20 cellular contexts compared by ENCODE assay signal in the genomic region with DNA sequence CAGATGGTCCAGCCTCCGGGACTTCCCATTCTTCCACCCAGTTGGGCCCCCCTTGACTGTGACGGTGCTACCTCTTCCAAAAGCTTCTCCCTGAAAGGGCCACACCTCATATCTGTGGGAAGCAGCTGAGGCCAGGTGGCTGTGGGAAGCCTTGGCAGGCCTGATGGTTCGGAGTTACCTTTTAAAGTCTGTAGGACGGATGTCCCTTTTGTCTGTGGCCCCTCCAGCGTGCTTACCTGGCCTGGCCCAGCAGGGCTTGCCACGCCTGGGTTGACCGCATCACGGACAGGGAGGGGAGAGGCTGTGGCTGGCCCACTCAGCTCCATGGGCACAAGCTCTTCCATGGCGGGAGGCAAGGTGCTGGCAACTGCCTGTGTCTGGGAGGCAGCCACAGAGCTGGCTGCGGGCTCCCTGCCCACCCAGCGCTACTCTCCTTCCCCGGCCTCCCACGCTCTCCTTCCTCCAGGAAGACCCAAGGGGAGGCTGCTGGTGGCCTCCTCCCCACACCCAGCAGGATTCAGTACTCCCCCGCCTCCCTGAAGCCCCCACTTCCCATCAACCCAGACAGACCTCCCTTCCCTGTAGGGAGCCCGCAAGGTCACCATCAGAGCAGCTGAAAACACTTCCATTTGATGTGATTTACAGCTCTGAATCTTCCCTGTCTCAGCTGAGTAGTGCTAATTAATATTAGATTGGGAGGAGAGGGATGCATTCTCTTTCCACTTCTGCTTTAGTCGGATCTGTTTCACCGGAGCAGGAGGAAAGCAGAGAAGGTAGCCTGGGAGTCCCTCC. TPM values are rescaled to one million over a fixed set of nuclear protein-coding genes. Genes with fewer than 3 reads are reported as not detected.
"Had no signal": no experiment of that assay in that cellular context is flagged by ENCODE, and none has a peak within 500 bp of the region (broad histone marks: within the 10 kb centered on the region; RNA-seq: fewer than 3 reads in every experiment).

No MANE protein-coding gene starts in this region.

- H3K36me3 Mint-ChIP-seq: activated CD8-positive, alpha-beta memory T cell treated with anti-CD3 and anti-CD28 coated beads, Interleukin-2, amount 10 ng/mL, durations not matched to agents 7 days and 5 days; naive thymus-derived CD8-positive, alpha-beta T cell had no signal

- H3K9me3 Mint-ChIP-seq: activated T-helper 2 cell treated with anti-CD3 and anti-CD28 coated beads, Interferon-gamma antibody, Interleukin-2, Interleukin-4, amounts not matched to agents 10 μg/mL and 5 μg/mL and 100 μg/mL, durations not matched to agents 14 hours and 24 hours and 36 hours; dendritic cell treated with granulocyte-macrophage colony-stimulating factor and Interleukin-4, amounts not matched to agents 40 ng/mL and 50 ng/mL, for 4 days; naive thymus-derived CD8-positive, alpha-beta T cell; stimulated activated naive CD8-positive, alpha-beta T cell treated with anti-CD3 and anti-CD28 coated beads, Interleukin-15, Interleukin-2, amounts not matched to agents 100 ng/mL and 50 ng/mL, for 24 hours had no signal

- H3K9me3 ChIP-seq: esophagus muscularis mucosa, gastroesophageal sphincter, heart right ventricle, SJSA1, testis, upper lobe of left lung had no signal

- H3K27ac Mint-ChIP-seq: activated CD8-positive, alpha-beta memory T cell treated with anti-CD3 and anti-CD28 coated beads, Interleukin-2, amount 10 ng/mL, durations not matched to agents 7 days and 5 days; dendritic cell treated with granulocyte-macrophage colony-stimulating factor and Interleukin-4, amounts not matched to agents 40 ng/mL and 50 ng/mL, for 4 days; stimulated activated naive CD8-positive, alpha-beta T cell treated with anti-CD3 and anti-CD28 coated beads, Interleukin-15, Interleukin-2, amounts not matched to agents 100 ng/mL and 50 ng/mL, for 24 hours had no signal

- DNase-seq: activated CD4-positive, alpha-beta T cell treated with anti-CD3 and anti-CD28 coated beads, Interleukin-2, amount 50 U/mL, for 48 hours; activated CD8-positive, alpha-beta memory T cell treated with anti-CD3 and anti-CD28 coated beads, Interleukin-2, amount 10 ng/mL, durations not matched to agents 7 days and 5 days; activated naive CD4-positive, alpha-beta T cell treated with anti-CD3 and anti-CD28 coated beads, Interleukin-2, amount 50 U/mL, for 16 hours; effector CD8-positive, alpha-beta T cell; mesendoderm; naive thymus-derived CD8-positive, alpha-beta T cell; T-helper 2 cell; upper lobe of left lung; WERI-Rb-1 had no signal

- ATAC-seq: activated CD8-positive, alpha-beta memory T cell treated with anti-CD3 and anti-CD28 coated beads, Interleukin-2, amount 10 ng/mL, durations not matched to agents 7 days and 5 days; gastroesophageal sphincter; naive thymus-derived CD8-positive, alpha-beta T cell had no signal

- H3K4me3 Mint-ChIP-seq: activated CD8-positive, alpha-beta memory T cell treated with anti-CD3 and anti-CD28 coated beads, Interleukin-2, amount 10 ng/mL, durations not matched to agents 7 days and 5 days; dendritic cell treated with granulocyte-macrophage colony-stimulating factor and Interleukin-4, amounts not matched to agents 40 ng/mL and 50 ng/mL, for 4 days; stimulated activated naive CD8-positive, alpha-beta T cell treated with anti-CD3 and anti-CD28 coated beads, Interleukin-15, Interleukin-2, amounts not matched to agents 100 ng/mL and 50 ng/mL, for 24 hours had no signal

- H3K27me3 Mint-ChIP-seq: activated CD8-positive, alpha-beta memory T cell treated with anti-CD3 and anti-CD28 coated beads, Interleukin-2, amount 10 ng/mL, durations not matched to agents 7 days and 5 days; dendritic cell treated with granulocyte-macrophage colony-stimulating factor and Interleukin-4, amounts not matched to agents 40 ng/mL and 50 ng/mL, for 4 days; naive thymus-derived CD8-positive, alpha-beta T cell; stimulated activated naive CD8-positive, alpha-beta T cell treated with anti-CD3 and anti-CD28 coated beads, Interleukin-15, Interleukin-2, amounts not matched to agents 100 ng/mL and 50 ng/mL, for 24 hours had no signal

RNA-seq across cellular contexts. Expression of a gene that starts 52.7 kb away (rescaled TPM):
- total RNA-seq: activated CD8-positive, alpha-beta memory T cell treated with anti-CD3 and anti-CD28 coated beads, Interleukin-2, amount 10 ng/mL, durations not matched to agents 7 days and 5 days; astrocyte; cerebellum; endothelial cell of umbilical vein; esophagus muscularis mucosa; SJSA1 had no signal
